ENCODE assay signal across 11 cellular contexts in the genomic region with DNA sequence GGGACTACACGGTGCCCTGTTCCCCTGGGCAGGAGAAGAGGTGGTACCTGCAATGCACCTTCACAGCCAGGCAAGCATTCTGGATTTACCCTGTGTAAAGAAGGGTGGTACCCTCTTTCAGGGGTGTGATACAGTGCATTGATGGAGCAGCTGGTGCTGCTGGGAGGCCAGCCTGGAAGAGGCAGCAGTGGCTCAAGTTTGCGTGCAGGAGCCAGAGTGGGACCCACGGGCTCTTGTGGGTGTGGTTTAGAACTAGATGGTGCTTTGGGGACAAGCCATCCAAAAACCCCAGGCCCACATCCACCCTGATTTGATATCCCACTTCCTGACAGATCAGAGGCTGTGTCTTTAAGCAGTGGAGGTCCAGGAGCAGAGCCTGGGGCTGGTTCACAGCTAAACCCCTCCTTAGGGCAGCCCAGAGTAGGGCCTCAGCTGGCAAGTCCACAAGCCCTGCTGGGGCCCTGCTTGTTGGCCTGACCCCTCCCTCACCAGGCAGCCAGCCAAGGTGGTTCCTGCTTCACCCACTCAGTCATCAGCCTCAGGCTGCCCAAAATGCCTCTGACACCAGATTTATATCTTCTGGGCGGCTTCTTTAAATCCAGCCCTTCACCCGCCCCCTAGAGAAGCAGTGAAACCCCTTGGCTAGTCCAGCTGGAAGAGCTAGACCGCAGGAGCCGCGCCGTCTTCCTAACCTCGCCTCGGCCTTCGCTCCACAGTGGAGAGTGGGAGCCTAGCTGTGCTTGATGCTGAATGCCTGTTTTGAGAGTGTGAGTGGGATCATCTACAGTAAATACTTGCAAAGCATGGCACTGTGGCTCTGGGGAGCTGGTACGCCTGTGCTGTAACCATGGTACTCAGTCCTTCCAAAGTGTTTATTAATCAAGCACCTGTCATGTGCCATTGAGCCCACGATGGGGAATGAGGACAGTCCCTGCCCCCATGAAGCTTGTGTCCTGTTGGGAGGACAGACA. TPM values are rescaled to one million over a fixed set of nuclear protein-coding genes. Genes with fewer than 3 reads are reported as not detected.
DNase-seq lines count a peak whose midpoint lies in the region; ATAC-seq and TF ChIP-seq lines count a peak whose summit lies in the region.
"Had no signal": no experiment of that assay in that cellular context is flagged by ENCODE, and none has a peak within 500 bp of the region (broad histone marks: within the 10 kb centered on the region; RNA-seq: fewer than 3 reads in every experiment).

No MANE protein-coding gene starts in this region.

- DNase-seq in NCI-H2081 (lab: John Stamatoyannopoulos, UW) = peak; percentile 42 to 51
- DNase-seq in NCI-H2081 treated with DMSO at 0.1 percent for 48 hours (lab: John Stamatoyannopoulos, UW) = no peak
- DNase-seq in NCI-H2227 (lab: John Stamatoyannopoulos, UW; ENCODE audit: unreplicated experiment) = peak; percentile 71
- DNase-seq in chondrocyte (ENCODE audit: low spot score) = no peak
- no peak for DNase-seq in sciatic nerve (ENCODE audit: low spot score)
- no peak for DNase-seq in NOMO-1 treated with DMSO at 0.1 percent for 48 hours (lab: John Stamatoyannopoulos, UW; ENCODE audit: unreplicated experiment)
- DNase-seq in activated T-helper 2 cell treated with anti-CD3 and anti-CD28 coated beads, Interferon-gamma antibody, Interleukin-2, Interleukin-4, amounts not matched to agents 10 μg/mL and 5 μg/mL and 100 μg/mL, durations not matched to agents 14 hours and 24 hours and 36 hours (ENCODE audit: low spot score) = no peak
- DNase-seq: GDM1, right lobe of liver had no signal

- peaks cover 26% of the 10 kb centered on the region for H3K4me1 Mint-ChIP-seq in chondrocyte (ENCODE audit: low read depth)
- no peaks in the 10 kb centered on the region for H3K4me1 Mint-ChIP-seq in activated T-helper 2 cell treated with anti-CD3 and anti-CD28 coated beads, Interferon-gamma antibody, Interleukin-2, Interleukin-4, amounts not matched to agents 10 μg/mL and 5 μg/mL and 100 μg/mL, durations not matched to agents 14 hours and 24 hours and 36 hours (ENCODE audit: low read depth)

- no peak for TF ChIP-seq CTCF in chondrocyte (IDR thresholded peaks at IDR 0.05)

- intact Hi-C loops in sciatic nerve (cut with DNase I) = loop anchor here (10.0 kb wide), 1 partner anchor 68 kb away; no protein-coding TSS in a partner anchor
- intact Hi-C loops in activated T-helper 2 cell treated with anti-CD3 and anti-CD28 coated beads, Interferon-gamma antibody, Interleukin-2, Interleukin-4, amounts not matched to agents 10 μg/mL and 5 μg/mL and 100 μg/mL, durations not matched to agents 14 hours and 24 hours and 36 hours (cut with micrococcal nuclease) = no loop called here

- H3K4me3 Mint-ChIP-seq in chondrocyte (ENCODE audit: unreplicated experiment) = no peak overlapping the region
- H3K4me3 Mint-ChIP-seq in activated T-helper 2 cell treated with anti-CD3 and anti-CD28 coated beads, Interferon-gamma antibody, Interleukin-2, Interleukin-4, amounts not matched to agents 10 μg/mL and 5 μg/mL and 100 μg/mL, durations not matched to agents 14 hours and 24 hours and 36 hours (ENCODE audit: low read depth) = no peak overlapping the region

- H3K36me3 Mint-ChIP-seq in chondrocyte (ENCODE audit: low read depth) = no peaks in the 10 kb centered on the region
- no peaks in the 10 kb centered on the region for H3K36me3 Mint-ChIP-seq in activated T-helper 2 cell treated with anti-CD3 and anti-CD28 coated beads, Interferon-gamma antibody, Interleukin-2, Interleukin-4, amounts not matched to agents 10 μg/mL and 5 μg/mL and 100 μg/mL, durations not matched to agents 14 hours and 24 hours and 36 hours (ENCODE audit: low read depth)

- ATAC-seq in sciatic nerve (peak; percentile 14), HG03108 (IDR thresholded peaks at IDR 0.05; ENCODE audit: unreplicated experiment) (no peak)
- ATAC-seq: right lobe of liver had no signal

- no peaks in the 10 kb centered on the region for H3K27me3 Mint-ChIP-seq in chondrocyte (ENCODE audit: low read depth)
- H3K27me3 Mint-ChIP-seq in activated T-helper 2 cell treated with anti-CD3 and anti-CD28 coated beads, Interferon-gamma antibody, Interleukin-2, Interleukin-4, amounts not matched to agents 10 μg/mL and 5 μg/mL and 100 μg/mL, durations not matched to agents 14 hours and 24 hours and 36 hours (ENCODE audit: low read depth) = peaks cover 3% of the 10 kb centered on the region

- no peaks in the 10 kb centered on the region for H3K9me3 Mint-ChIP-seq in chondrocyte (ENCODE audit: low read depth)
- H3K9me3 Mint-ChIP-seq in activated T-helper 2 cell treated with anti-CD3 and anti-CD28 coated beads, Interferon-gamma antibody, Interleukin-2, Interleukin-4, amounts not matched to agents 10 μg/mL and 5 μg/mL and 100 μg/mL, durations not matched to agents 14 hours and 24 hours and 36 hours = no peaks in the 10 kb centered on the region

- H3K27ac Mint-ChIP-seq in chondrocyte (ENCODE audit: unreplicated experiment) = peak overlapping the region; percentile 3
- no peak overlapping the region for H3K27ac Mint-ChIP-seq in activated T-helper 2 cell treated with anti-CD3 and anti-CD28 coated beads, Interferon-gamma antibody, Interleukin-2, Interleukin-4, amounts not matched to agents 10 μg/mL and 5 μg/mL and 100 μg/mL, durations not matched to agents 14 hours and 24 hours and 36 hours

RNA-seq across cellular contexts. Expression of gene ASIC3, which starts 1.4 kb away (rescaled TPM):
- total RNA-seq in chondrocyte (2.2 to 4.9 TPM (median 2.4 TPM) in 3 replicates), sciatic nerve (4.7 TPM)
- 3.3 and 4.0 TPM in 2 replicates for total RNA-seq in activated T-helper 2 cell treated with anti-CD3 and anti-CD28 coated beads, Interferon-gamma antibody, Interleukin-2, Interleukin-4, amounts not matched to agents 10 μg/mL and 5 μg/mL and 100 μg/mL, durations not matched to agents 14 hours and 24 hours and 36 hours

RNA-seq across cellular contexts. Expression of gene CDK5, which starts 10.8 kb away (rescaled TPM):
- total RNA-seq in chondrocyte (23.9 to 25.4 TPM (median 24.0 TPM) in 3 replicates), sciatic nerve (5.7 TPM)
- total RNA-seq in activated T-helper 2 cell treated with anti-CD3 and anti-CD28 coated beads, Interferon-gamma antibody, Interleukin-2, Interleukin-4, amounts not matched to agents 10 μg/mL and 5 μg/mL and 100 μg/mL, durations not matched to agents 14 hours and 24 hours and 36 hours = 24.1 and 25.7 TPM in 2 replicates

RNA-seq across cellular contexts. Expression of gene SLC4A2, which starts 12.5 kb away (rescaled TPM):
- total RNA-seq in chondrocyte (340 to 379 TPM (median 371 TPM) in 3 replicates), sciatic nerve (87.5 TPM)
- total RNA-seq in activated T-helper 2 cell treated with anti-CD3 and anti-CD28 coated beads, Interferon-gamma antibody, Interleukin-2, Interleukin-4, amounts not matched to agents 10 μg/mL and 5 μg/mL and 100 μg/mL, durations not matched to agents 14 hours and 24 hours and 36 hours = 106 and 109 TPM in 2 replicates

RNA-seq across cellular contexts. Expression of gene ABCB8, which starts 18.6 kb away (rescaled TPM):
- total RNA-seq in chondrocyte = 30.2 to 45.7 TPM (median 32.1 TPM) in 3 replicates
- total RNA-seq in sciatic nerve = 32.8 TPM
- total RNA-seq in activated T-helper 2 cell treated with anti-CD3 and anti-CD28 coated beads, Interferon-gamma antibody, Interleukin-2, Interleukin-4, amounts not matched to agents 10 μg/mL and 5 μg/mL and 100 μg/mL, durations not matched to agents 14 hours and 24 hours and 36 hours = 59.5 and 59.6 TPM in 2 replicates

RNA-seq across cellular contexts. Expression of gene ATG9B, which starts 22.6 kb away (rescaled TPM):
- total RNA-seq in chondrocyte = 1.5 to 1.6 TPM in 2 of 3 replicates, not detected in the other
- 0.67 TPM for total RNA-seq in sciatic nerve
- total RNA-seq in activated T-helper 2 cell treated with anti-CD3 and anti-CD28 coated beads, Interferon-gamma antibody, Interleukin-2, Interleukin-4, amounts not matched to agents 10 μg/mL and 5 μg/mL and 100 μg/mL, durations not matched to agents 14 hours and 24 hours and 36 hours = 5.0 and 6.4 TPM in 2 replicates
- total RNA-seq: glomerular endothelial cell had no signal

Comparison
In these comparisons a context has a peak if more than half of its experiments do, and no peak if none do; other contexts are left out.
1. DNase-seq: peak in NCI-H2081 (2 of 2) and NCI-H2227 (single experiment); none in NCI-H2081 treated with DMSO at 0.1 percent for 48 hours (single experiment), chondrocyte (single experiment), sciatic nerve (single experiment), NOMO-1 treated with DMSO at 0.1 percent for 48 hours (single experiment) and activated T-helper 2 cell treated with anti-CD3 and anti-CD28 coated beads, Interferon-gamma antibody, Interleukin-2, Interleukin-4, amounts not matched to agents 10 μg/mL and 5 μg/mL and 100 μg/mL, durations not matched to agents 14 hours and 24 hours and 36 hours (single experiment).